ENCODE assay signal across 19 cellular contexts in genomic region chr13:48415516-48415915, GRCh38. TPM values are rescaled to one million over a fixed set of nuclear protein-coding genes. Genes with fewer than 3 reads are reported as not detected.
DNase-seq lines count a peak whose midpoint lies in the region; ATAC-seq and TF ChIP-seq lines count a peak whose summit lies in the region.
"Had no signal": no experiment of that assay in that cellular context is flagged by ENCODE, and none has a peak within 500 bp of the region (broad histone marks: within the 10 kb centered on the region; RNA-seq: fewer than 3 reads in every experiment).

No MANE protein-coding gene starts in this region.

- H2AK5ac ChIP-seq in neuronal stem cell (ENCODE audit: low read depth, low read length), result no peak overlapping the region

- no peak overlapping the region for H3K14ac ChIP-seq in neuronal stem cell (ENCODE audit: low read length)

- peaks cover 9 to 28% (median 19%) of the 10 kb centered on the region in 4 donors for H3K4me1 Mint-ChIP-seq in CD4-positive, alpha-beta memory T cell
- H3K4me1 Mint-ChIP-seq in central memory CD8-positive, alpha-beta T cell, result peaks cover 37% of the 10 kb centered on the region
- H3K4me1 Mint-ChIP-seq in neural crest cell, result peaks cover 20% of the 10 kb centered on the region

- H4K8ac ChIP-seq in neuronal stem cell (ENCODE audit: low read depth, low read length), result no peak overlapping the region

- ATAC-seq in central memory CD8-positive, alpha-beta T cell (replicated peaks; ENCODE audit: extremely low read depth, poor library complexity, severe bottlenecking), result no peak
- ATAC-seq: Panc1, SK-N-SH treated with all-trans-retinoic acid at 6 μM for 48 hours had no signal

- no peak for TF ChIP-seq CTCF in neural crest cell (conservative IDR thresholded peaks at IDR 0.05)

- H2AFZ ChIP-seq in neuronal stem cell (ENCODE audit: low read length), result no peak overlapping the region

- no peak overlapping the region for H2BK120ac ChIP-seq in neuronal stem cell (ENCODE audit: low read depth, low read length)

- CTCF ChIA-PET in CD4-positive, alpha-beta memory T cell (lab: Charles Lee; ENCODE audit: partially characterized antibody), result no interaction called here

- no peak overlapping the region for H3K4me3 ChIP-seq in CD4-positive, alpha-beta memory T cell (ENCODE audit: low read length in 2 of 2)
- H3K4me3 ChIP-seq in neuronal stem cell (ENCODE audit: low read length in 2 of 2), result no peak overlapping the region

- H3K4me2 ChIP-seq in neuronal stem cell (ENCODE audit: insufficient read depth, low read length, poor library complexity, severe bottlenecking), result no peak overlapping the region

- no peaks in the 10 kb centered on the region for H3K79me1 ChIP-seq in neuronal stem cell (ENCODE audit: low read depth, low read length)

- peaks cover 21 to 31% of the 10 kb centered on the region in 2 donors for H3K36me3 Mint-ChIP-seq in CD4-positive, alpha-beta memory T cell
- H3K36me3 Mint-ChIP-seq in central memory CD8-positive, alpha-beta T cell (ENCODE audit: insufficient read depth), result peaks cover 13% of the 10 kb centered on the region
- peaks cover 54% of the 10 kb centered on the region for H3K36me3 Mint-ChIP-seq in neural crest cell (ENCODE audit: low read depth)

- H3K9me3 Mint-ChIP-seq in CD4-positive, alpha-beta memory T cell, result peaks cover 0 to 8% (median 3%) of the 10 kb centered on the region in 8 donors
- peaks cover 7% of the 10 kb centered on the region for H3K9me3 Mint-ChIP-seq in central memory CD8-positive, alpha-beta T cell
- peaks cover 28% of the 10 kb centered on the region for H3K9me3 Mint-ChIP-seq in neural crest cell

- H3K27me3 ChIP-seq in CD4-positive, alpha-beta memory T cell (ENCODE audit: insufficient read depth, low read length), result no peaks in the 10 kb centered on the region
- no peaks in the 10 kb centered on the region for H3K27me3 ChIP-seq in neuronal stem cell (ENCODE audit: control insufficient read depth in 3 of 3, insufficient read depth in 3 of 3, low read depth in 1 of 3, low read length in 3 of 3)

- no peak overlapping the region for H3K23ac ChIP-seq in neuronal stem cell (ENCODE audit: low read depth, low read length, poor library complexity)

- no peak overlapping the region for H3K27ac ChIP-seq in CD4-positive, alpha-beta memory T cell (ENCODE audit: low read depth, low read length)
- H3K27ac ChIP-seq in neuronal stem cell (replicated peaks; ENCODE audit: low read length), result no peak overlapping the region

- DNase-seq in CD4-positive, alpha-beta memory T cell, result no peak
- DNase-seq in EH (ENCODE audit: low read depth), result peak; percentile 19
- DNase-seq in central memory CD8-positive, alpha-beta T cell (ENCODE audit: low spot score in 2 of 2), result no peak
- no peak for DNase-seq in neural crest cell (ENCODE audit: low read depth, low spot score)
- DNase-seq in NCI-H82 treated with DMSO at 0.1 percent for 48 hours (lab: John Stamatoyannopoulos, UW; ENCODE audit: unreplicated experiment), result no peak
- DNase-seq in neuronal stem cell (ENCODE audit: low spot score), result no peak
- DNase-seq in Ammon's horn (ENCODE audit: low spot score), result no peak
- DNase-seq: Calu3; CD4-positive, alpha-beta T cell; DMS79; H7; HFFc6; MM.1S; NCI-H1048; NCI-H1417 treated with DMSO at 0.1 percent for 48 hours; NCI-H187; NCI-H510A had no signal

- no peak overlapping the region for H3K9ac ChIP-seq in neuronal stem cell (ENCODE audit: low read depth, low read length, poor library complexity)

- no peak overlapping the region for H3K18ac ChIP-seq in neuronal stem cell (ENCODE audit: low read length)

- H3K9me3 ChIP-seq in CD4-positive, alpha-beta memory T cell (ENCODE audit: control insufficient read depth in 1 of 2, low read length in 2 of 2), result no peaks in the 10 kb centered on the region
- H3K9me3 ChIP-seq in neuronal stem cell (replicated peaks in 1 of 2; ENCODE audit: control insufficient read depth in 2 of 2, insufficient read depth in 1 of 2, low read depth in 1 of 2, low read length in 2 of 2), result peaks cover 4 to 9% of the 10 kb centered on the region in 2 donors

- peak overlapping the region in 4 of 7 donors; percentile 15 to 75 (median 59) for H3K27ac Mint-ChIP-seq in CD4-positive, alpha-beta memory T cell
- H3K27ac Mint-ChIP-seq in central memory CD8-positive, alpha-beta T cell (ENCODE audit: low read depth), result peak overlapping the region; percentile 97
- no peak overlapping the region for H3K27ac Mint-ChIP-seq in neural crest cell (ENCODE audit: unreplicated experiment)
- H3K27ac Mint-ChIP-seq: CD4-positive, alpha-beta T cell; HFFc6 had no signal

- H4K91ac ChIP-seq in neuronal stem cell (ENCODE audit: low read depth, low read length, poor library complexity), result no peak overlapping the region

- no peak overlapping the region for H2BK5ac ChIP-seq in neuronal stem cell (ENCODE audit: low read length)

- H2BK12ac ChIP-seq in neuronal stem cell (ENCODE audit: low read length), result no peak overlapping the region

- peaks cover 29% of the 10 kb centered on the region for H3K4me1 ChIP-seq in CD4-positive, alpha-beta memory T cell (ENCODE audit: insufficient read depth, low read length)
- H3K4me1 ChIP-seq in neuronal stem cell (ENCODE audit: control insufficient read depth in 2 of 2, insufficient read depth in 1 of 2, low read depth in 1 of 2, low read length in 2 of 2), result peaks cover 0 to 4% of the 10 kb centered on the region in 2 donors

- H2BK15ac ChIP-seq in neuronal stem cell (ENCODE audit: low read length), result no peak overlapping the region

- intact Hi-C loops in CD4-positive, alpha-beta memory T cell (cut with micrococcal nuclease), result no loop called here

- no peak overlapping the region for H3K4ac ChIP-seq in neuronal stem cell (ENCODE audit: low read length)

- H3K36me3 ChIP-seq in CD4-positive, alpha-beta memory T cell (ENCODE audit: insufficient read depth, low read length), result no peaks in the 10 kb centered on the region
- peaks cover 3 to 21% of the 10 kb centered on the region in 2 donors for H3K36me3 ChIP-seq in neuronal stem cell (replicated peaks in 1 of 2; ENCODE audit: control insufficient read depth in 2 of 2, insufficient read depth in 2 of 2, low read length in 2 of 2)

- H3K4me3 Mint-ChIP-seq in CD4-positive, alpha-beta memory T cell, result peak overlapping the region in 7 of 8 donors; percentile 36 to 80 (median 69)
- peak overlapping the region; percentile 76 for H3K4me3 Mint-ChIP-seq in central memory CD8-positive, alpha-beta T cell
- peak overlapping the region; percentile 49 for H3K4me3 Mint-ChIP-seq in neural crest cell
- H3K4me3 Mint-ChIP-seq: HFFc6 had no signal

- POLR2A ChIA-PET in CD4-positive, alpha-beta memory T cell (lab: Charles Lee; ENCODE audit: partially characterized antibody), result interaction anchor here (4.0 kb wide), 1 partner anchor 118 kb away, joined by 53 read pairs; the partner anchor contains the start of gene RCBTB2

- no CpG with 5 or more reads among the region's 2 CpGs for WGBS in neuronal stem cell (ENCODE audit: extremely low coverage in 2 of 2, insufficient read length in 2 of 2, insufficient replicate concordance in 1 of 2), 2 donors

- H3K27me3 Mint-ChIP-seq in CD4-positive, alpha-beta memory T cell, result no peaks in the 10 kb centered on the region
- H3K27me3 Mint-ChIP-seq in central memory CD8-positive, alpha-beta T cell, result no peaks in the 10 kb centered on the region
- no peaks in the 10 kb centered on the region for H3K27me3 Mint-ChIP-seq in neural crest cell (ENCODE audit: low read depth)
- H3K27me3 Mint-ChIP-seq: CD4-positive, alpha-beta T cell had no signal

RNA-seq across cellular contexts. Expression of gene LPAR6, which starts 2.6 kb away (rescaled TPM):
- 10 to 100 TPM; 89.0 to 91.1 TPM for total RNA-seq in CD4-positive, alpha-beta memory T cell
- polyA plus RNA-seq in CD4-positive, alpha-beta memory T cell, result 100 to 1,000 TPM in 1 of 2 donors, 10 to 100 TPM in 1; 69.1 to 134 TPM
- total RNA-seq in neural crest cell, result 22.3 and 23.8 TPM in 2 replicates
- 1.5 TPM for polyA plus RNA-seq in neuronal stem cell (2013, experiment 1 of 2)
- 1.6 TPM for polyA plus RNA-seq in neuronal stem cell (2013, experiment 2 of 2)
